In genomic region chr10:30493609-30494530, GRCh38 we compare ENCODE assay signal across 1 cellular context.
TF ChIP-seq lines count a peak whose summit lies in the region.

No MANE protein-coding gene starts in this region.

TF ChIP-seq in GM12878, 131 proteins besides CTCF, POLR2A, EP300 and RAD21 (continued from another document):
- no peak for TF ChIP-seq ZNF687 (IDR thresholded peaks at IDR 0.05)
- no peak for TF ChIP-seq TCF12 (IDR thresholded peaks at IDR 0.05; ENCODE audit: low read depth, low read length)
- TF ChIP-seq POLR2AphosphoS2 (IDR thresholded peaks at IDR 0.05; ENCODE audit: low read depth, low read length), result no peak
- TF ChIP-seq PKNOX1 (IDR thresholded peaks at IDR 0.05), result no peak; the same call in 1 of the 2 replicates
- no peak for TF ChIP-seq GABPA (IDR thresholded peaks at IDR 0.05; ENCODE audit: low read depth)
- no peak for TF ChIP-seq SMAD5 (IDR thresholded peaks at IDR 0.05; ENCODE audit: low read depth)
- TF ChIP-seq RUNX3 (IDR thresholded peaks at IDR 0.05; ENCODE audit: low read length), result peak; percentile 71
- no peak; the same call in 1 of the 2 replicates for TF ChIP-seq RAD51 (IDR thresholded peaks at IDR 0.05)
- peak; percentile 95 to 97 for TF ChIP-seq IKZF2 (IDR thresholded peaks at IDR 0.05)
- no peak for TF ChIP-seq FOXM1 (IDR thresholded peaks at IDR 0.05; ENCODE audit: low read depth, low read length)
- peak; percentile 37; the same call in 1 of the 2 replicates for TF ChIP-seq ZNF217 (IDR thresholded peaks at IDR 0.05)
- TF ChIP-seq LARP7 (IDR thresholded peaks at IDR 0.05), result no peak; the same call in 1 of the 2 replicates
- TF ChIP-seq WRNIP1 (IDR thresholded peaks at IDR 0.05; ENCODE audit: borderline replicate concordance, low read depth, low read length), result no peak
- TF ChIP-seq, protein P1, sequence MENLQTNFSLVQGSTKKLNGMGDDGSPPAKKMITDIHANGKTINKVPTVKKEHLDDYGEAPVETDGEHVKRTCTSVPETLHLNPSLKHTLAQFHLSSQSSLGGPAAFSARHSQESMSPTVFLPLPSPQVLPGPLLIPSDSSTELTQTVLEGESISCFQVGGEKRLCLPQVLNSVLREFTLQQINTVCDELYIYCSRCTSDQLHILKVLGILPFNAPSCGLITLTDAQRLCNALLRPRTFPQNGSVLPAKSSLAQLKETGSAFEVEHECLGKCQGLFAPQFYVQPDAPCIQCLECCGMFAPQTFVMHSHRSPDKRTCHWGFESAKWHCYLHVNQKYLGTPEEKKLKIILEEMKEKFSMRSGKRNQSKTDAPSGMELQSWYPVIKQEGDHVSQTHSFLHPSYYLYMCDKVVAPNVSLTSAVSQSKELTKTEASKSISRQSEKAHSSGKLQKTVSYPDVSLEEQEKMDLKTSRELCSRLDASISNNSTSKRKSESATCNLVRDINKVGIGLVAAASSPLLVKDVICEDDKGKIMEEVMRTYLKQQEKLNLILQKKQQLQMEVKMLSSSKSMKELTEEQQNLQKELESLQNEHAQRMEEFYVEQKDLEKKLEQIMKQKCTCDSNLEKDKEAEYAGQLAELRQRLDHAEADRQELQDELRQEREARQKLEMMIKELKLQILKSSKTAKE (IDR thresholded peaks at IDR 0.05; ENCODE audit: low read depth, poor library complexity, severe bottlenecking), result peak; percentile 51
- TF ChIP-seq HSF1 (IDR thresholded peaks at IDR 0.05; ENCODE audit: low read depth, low read length), result no peak
